ENCODE assay signal across 19 cellular contexts in genomic region chr5:29460946-29461538, GRCh38.
DNase-seq lines count a peak whose midpoint lies in the region; ATAC-seq and TF ChIP-seq lines count a peak whose summit lies in the region.
"Had no signal": no experiment of that assay in that cellular context is flagged by ENCODE, and none has a peak within 500 bp of the region (broad histone marks: within the 10 kb centered on the region; RNA-seq: fewer than 3 reads in every experiment).

No MANE protein-coding gene starts in this region.

- no peaks in the 10 kb centered on the region for H3K9me3 ChIP-seq in neural cell (ENCODE audit: low read length)
- no peaks in the 10 kb centered on the region for H3K9me3 ChIP-seq in trophoblast cell (ENCODE audit: insufficient read depth, low read depth, low read length)
- H3K9me3 ChIP-seq: BLaER1, Caco-2 had no signal

- H3K4me2 ChIP-seq in GM23338 (no peak overlapping the region), neural cell (ENCODE audit: low read length) (no peak overlapping the region), trophoblast cell (ENCODE audit: low read length) (no peak overlapping the region)
- H3K4me2 ChIP-seq: BLaER1 had no signal

- H3K4me1 ChIP-seq in GM23338 (ENCODE audit: insufficient read depth) (no peaks in the 10 kb centered on the region), trophoblast cell (ENCODE audit: control insufficient read depth in 1 of 2, insufficient read depth in 2 of 2, low read length in 2 of 2) (peaks cover 2 to 4% of the 10 kb centered on the region in 2 experiments)
- H3K4me1 ChIP-seq: BLaER1, Caco-2 had no signal

- H3K27me3 Mint-ChIP-seq in GM23338 (ENCODE audit: insufficient read depth, low read depth, poor library complexity) = no peaks in the 10 kb centered on the region
- H3K27me3 Mint-ChIP-seq: B cell; CD4-positive, CD25-positive, alpha-beta regulatory T cell had no signal

- TF ChIP-seq RAD21 in neural cell (conservative IDR thresholded peaks at IDR 0.05) = peak; percentile 21

- no peak overlapping the region for H3K27ac ChIP-seq in GM23338 (ENCODE audit: low read depth)
- H3K27ac ChIP-seq in neural cell (ENCODE audit: low read length) = peak overlapping the region; percentile 45
- H3K27ac ChIP-seq in trophoblast cell (ENCODE audit: low read depth, low read length) = peak overlapping the region; percentile 59
- H3K27ac ChIP-seq: 22Rv1, BLaER1, C4-2B had no signal

- H3K79me2 ChIP-seq in GM23338 (replicated peaks; ENCODE audit: insufficient read depth) = no peaks in the 10 kb centered on the region
- H3K79me2 ChIP-seq in neural cell (replicated peaks; ENCODE audit: insufficient read depth, low read length) = no peaks in the 10 kb centered on the region
- no peaks in the 10 kb centered on the region for H3K79me2 ChIP-seq in trophoblast cell (ENCODE audit: control insufficient read depth, insufficient read depth, low read length, poor library complexity)

- H3K27me3 ChIP-seq in GM23338 (ENCODE audit: insufficient read depth) (no peaks in the 10 kb centered on the region), neural cell (ENCODE audit: insufficient read depth, low read depth, low read length) (no peaks in the 10 kb centered on the region), trophoblast cell (ENCODE audit: insufficient read depth, low read length) (no peaks in the 10 kb centered on the region)
- H3K27me3 ChIP-seq: BLaER1 had no signal

- H3K4ac ChIP-seq in trophoblast cell (ENCODE audit: low read depth, low read length) = no peak overlapping the region

- H3K9me2 ChIP-seq in GM23338 (ENCODE audit: insufficient read depth) (0 out of 2 replicates have a peak, but pooled peaks cover 2% of the 10 kb centered on the region), neural cell (ENCODE audit: insufficient read depth, low read length) (no peaks in the 10 kb centered on the region)

- peaks cover 2% of the 10 kb centered on the region for H3K79me1 ChIP-seq in trophoblast cell (ENCODE audit: low read length)

- no peak overlapping the region for H3K18ac ChIP-seq in trophoblast cell (ENCODE audit: low read length)

- H3K36me3 ChIP-seq in GM23338 (ENCODE audit: insufficient read depth) (no peaks in the 10 kb centered on the region), neural cell (ENCODE audit: insufficient read depth, low read length) (no peaks in the 10 kb centered on the region), trophoblast cell (ENCODE audit: control insufficient read depth in 1 of 2, insufficient read depth in 2 of 2, low read length in 2 of 2) (no peaks in the 10 kb centered on the region)
- H3K36me3 ChIP-seq: BLaER1 had no signal

- no CpG with 5 or more reads among the region's 4 CpGs for WGBS in trophoblast cell (ENCODE audit: extremely low coverage, insufficient coverage, insufficient read length)

- no peaks in the 10 kb centered on the region for H3K36me3 Mint-ChIP-seq in GM23338 (ENCODE audit: low read depth)
- H3K36me3 Mint-ChIP-seq: CD4-positive, CD25-positive, alpha-beta regulatory T cell; CD8-positive, alpha-beta T cell had no signal

- TF ChIP-seq EP300 in neural cell (conservative IDR thresholded peaks at IDR 0.05; ENCODE audit: poor library complexity, severe bottlenecking) = peak; percentile 97

- no peak overlapping the region for H3K4me3 ChIP-seq in GM23338
- H3K4me3 ChIP-seq in neural cell (ENCODE audit: low read length) = peak overlapping the region; percentile 18
- H3K4me3 ChIP-seq in trophoblast cell (ENCODE audit: low read depth, low read length) = no peak overlapping the region
- H3K4me3 ChIP-seq: BLaER1, GM12878 had no signal

- DNase-seq in GM23338 (ENCODE audit: low spot score) (no peak), SK-N-DZ (ENCODE audit: low spot score) (peak; percentile 43), trophoblast cell (no peak), NCI-H2081 (lab: John Stamatoyannopoulos, UW) (no peak), NCI-H446 (lab: John Stamatoyannopoulos, UW) (no peak), activated T-cell treated with anti-CD3 and anti-CD28 coated beads for 4 hours (no peak)
- DNase-seq: Caco-2; CD4-positive, CD25-positive, alpha-beta regulatory T cell; CD8-positive, alpha-beta T cell; DMS153; DND-41; HCEC 1CT had no signal

- H2BK5ac ChIP-seq in trophoblast cell (ENCODE audit: low read depth, low read length, poor library complexity) = no peak overlapping the region

- H3K14ac ChIP-seq in trophoblast cell (ENCODE audit: low read length) = no peak overlapping the region

- no peak overlapping the region for H3K27ac Mint-ChIP-seq in GM23338
- H3K27ac Mint-ChIP-seq: B cell; CD4-positive, CD25-positive, alpha-beta regulatory T cell; CD8-positive, alpha-beta T cell had no signal

- no peaks in the 10 kb centered on the region for H3K9me3 Mint-ChIP-seq in GM23338

- H3K23ac ChIP-seq in trophoblast cell (ENCODE audit: low read length) = no peak overlapping the region

- no peak overlapping the region for H4K91ac ChIP-seq in trophoblast cell (ENCODE audit: low read depth, low read length)

- H2AFZ ChIP-seq in GM23338 = peak overlapping the region; percentile 75; the same call in 1 of the 2 replicates
- H2AFZ ChIP-seq in neural cell (ENCODE audit: low read depth, low read length) = no peak overlapping the region
- no peak overlapping the region for H2AFZ ChIP-seq in trophoblast cell (ENCODE audit: insufficient read depth, low read length, poor library complexity)

- H4K12ac ChIP-seq in trophoblast cell (ENCODE audit: low read depth, low read length) = no peak overlapping the region

- H3K4me1 Mint-ChIP-seq in GM23338 = no peaks in the 10 kb centered on the region
- H3K4me1 Mint-ChIP-seq: B cell; CD4-positive, CD25-positive, alpha-beta regulatory T cell had no signal

- H3K9ac ChIP-seq in neural cell (ENCODE audit: low read length) (peak overlapping the region; percentile 0), trophoblast cell (ENCODE audit: low read length) (no peak overlapping the region)
- H3K9ac ChIP-seq: BLaER1 had no signal

- H3K4me3 Mint-ChIP-seq in GM23338 = no peak overlapping the region
- H3K4me3 Mint-ChIP-seq: B cell; CD4-positive, CD25-positive, alpha-beta regulatory T cell; CD8-positive, alpha-beta T cell had no signal

- H2BK12ac ChIP-seq in trophoblast cell (ENCODE audit: low read length) = no peak overlapping the region

- TF ChIP-seq CTCF in GM23338 (conservative IDR thresholded peaks at IDR 0.05; ENCODE audit: low read depth in 2 of 2) (no peak), neural cell (IDR thresholded peaks at IDR 0.05; ENCODE audit: poor library complexity, severe bottlenecking) (peak; percentile 14)

- H4K8ac ChIP-seq in trophoblast cell (ENCODE audit: low read depth, low read length) = no peak overlapping the region

- no peak overlapping the region for H2AK5ac ChIP-seq in trophoblast cell (ENCODE audit: low read length)

- ATAC-seq in GM23338 (no peak), GM18867 (IDR thresholded peaks at IDR 0.05; ENCODE audit: unreplicated experiment) (no peak)
- ATAC-seq: CD8-positive, alpha-beta T cell; GM12878 had no signal

- H3F3A ChIP-seq in GM23338 (replicated peaks; ENCODE audit: low read depth) = no peaks in the 10 kb centered on the region
- no peaks in the 10 kb centered on the region for H3F3A ChIP-seq in neural cell (ENCODE audit: insufficient read depth, low read length, poor library complexity, severe bottlenecking)

- no peaks in the 10 kb centered on the region for H4K20me1 ChIP-seq in GM23338 (replicated peaks; ENCODE audit: insufficient read depth)
- H4K20me1 ChIP-seq in neural cell (ENCODE audit: insufficient read depth) = no peaks in the 10 kb centered on the region
- H4K20me1 ChIP-seq: BLaER1 had no signal

- H2BK120ac ChIP-seq in trophoblast cell (ENCODE audit: insufficient read depth, low read length, poor library complexity) = no peak overlapping the region

TF ChIP-seq in GM23338, 12 proteins besides CTCF, POLR2A, EP300 and RAD21 (continues in another document):
- no peak for TF ChIP-seq CREB1 (CRISPR knock-in tag; IDR thresholded peaks at IDR 0.05; ENCODE audit: low read depth)
- TF ChIP-seq NANOG (IDR thresholded peaks at IDR 0.05; ENCODE audit: borderline replicate concordance) = no peak

TF ChIP-seq in neural cell, 6 proteins besides CTCF, POLR2A, EP300 and RAD21:
- TF ChIP-seq SMC3 (conservative IDR thresholded peaks at IDR 0.05; ENCODE audit: poor library complexity) (peak; percentile 12), POLR2AphosphoS5 (IDR thresholded peaks at IDR 0.05) (peak; percentile 94), TAF1 (IDR thresholded peaks at IDR 0.05; ENCODE audit: low read depth) (no peak), EZH2 (IDR thresholded peaks at IDR 0.05; ENCODE audit: borderline replicate concordance, insufficient read depth, low read length, poor library complexity, severe bottlenecking) (no peak), MXI1 (conservative IDR thresholded peaks at IDR 0.05; ENCODE audit: poor library complexity, severe bottlenecking) (peak; percentile 44)
- TF ChIP-seq, protein P1, sequence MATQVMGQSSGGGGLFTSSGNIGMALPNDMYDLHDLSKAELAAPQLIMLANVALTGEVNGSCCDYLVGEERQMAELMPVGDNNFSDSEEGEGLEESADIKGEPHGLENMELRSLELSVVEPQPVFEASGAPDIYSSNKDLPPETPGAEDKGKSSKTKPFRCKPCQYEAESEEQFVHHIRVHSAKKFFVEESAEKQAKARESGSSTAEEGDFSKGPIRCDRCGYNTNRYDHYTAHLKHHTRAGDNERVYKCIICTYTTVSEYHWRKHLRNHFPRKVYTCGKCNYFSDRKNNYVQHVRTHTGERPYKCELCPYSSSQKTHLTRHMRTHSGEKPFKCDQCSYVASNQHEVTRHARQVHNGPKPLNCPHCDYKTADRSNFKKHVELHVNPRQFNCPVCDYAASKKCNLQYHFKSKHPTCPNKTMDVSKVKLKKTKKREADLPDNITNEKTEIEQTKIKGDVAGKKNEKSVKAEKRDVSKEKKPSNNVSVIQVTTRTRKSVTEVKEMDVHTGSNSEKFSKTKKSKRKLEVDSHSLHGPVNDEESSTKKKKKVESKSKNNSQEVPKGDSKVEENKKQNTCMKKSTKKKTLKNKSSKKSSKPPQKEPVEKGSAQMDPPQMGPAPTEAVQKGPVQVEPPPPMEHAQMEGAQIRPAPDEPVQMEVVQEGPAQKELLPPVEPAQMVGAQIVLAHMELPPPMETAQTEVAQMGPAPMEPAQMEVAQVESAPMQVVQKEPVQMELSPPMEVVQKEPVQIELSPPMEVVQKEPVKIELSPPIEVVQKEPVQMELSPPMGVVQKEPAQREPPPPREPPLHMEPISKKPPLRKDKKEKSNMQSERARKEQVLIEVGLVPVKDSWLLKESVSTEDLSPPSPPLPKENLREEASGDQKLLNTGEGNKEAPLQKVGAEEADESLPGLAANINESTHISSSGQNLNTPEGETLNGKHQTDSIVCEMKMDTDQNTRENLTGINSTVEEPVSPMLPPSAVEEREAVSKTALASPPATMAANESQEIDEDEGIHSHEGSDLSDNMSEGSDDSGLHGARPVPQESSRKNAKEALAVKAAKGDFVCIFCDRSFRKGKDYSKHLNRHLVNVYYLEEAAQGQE (IDR thresholded peaks at IDR 0.05; ENCODE audit: borderline replicate concordance) = peak; percentile 77
TF ChIP-seq in neural cell: peak in this region for 4.
